ENCODE assay signal across 32 cellular contexts in the genomic region with DNA sequence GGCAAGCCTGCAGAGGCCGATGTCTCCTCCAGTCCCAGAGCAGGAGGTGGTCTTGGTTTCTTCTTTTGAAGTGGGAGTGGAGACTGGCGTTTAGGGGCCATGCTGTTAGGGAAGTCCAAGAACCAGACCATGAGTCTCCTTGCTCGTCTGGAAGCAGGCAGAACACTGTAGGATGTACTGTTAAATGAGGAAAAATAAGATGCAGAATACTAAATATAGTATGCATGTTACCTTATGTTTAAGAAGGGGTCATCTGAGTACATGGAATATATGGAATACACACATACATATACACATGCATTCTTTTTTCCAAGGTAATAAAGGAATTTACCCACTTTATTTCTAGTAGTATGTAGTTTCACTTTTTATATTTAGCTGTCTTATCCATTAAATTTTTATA. TPM values are rescaled to one million over a fixed set of nuclear protein-coding genes. Genes with fewer than 3 reads are reported as not detected.
"Had no signal": no experiment of that assay in that cellular context is flagged by ENCODE, and none has a peak within 500 bp of the region (broad histone marks: within the 10 kb centered on the region; RNA-seq: fewer than 3 reads in every experiment).

A gene with protein sequence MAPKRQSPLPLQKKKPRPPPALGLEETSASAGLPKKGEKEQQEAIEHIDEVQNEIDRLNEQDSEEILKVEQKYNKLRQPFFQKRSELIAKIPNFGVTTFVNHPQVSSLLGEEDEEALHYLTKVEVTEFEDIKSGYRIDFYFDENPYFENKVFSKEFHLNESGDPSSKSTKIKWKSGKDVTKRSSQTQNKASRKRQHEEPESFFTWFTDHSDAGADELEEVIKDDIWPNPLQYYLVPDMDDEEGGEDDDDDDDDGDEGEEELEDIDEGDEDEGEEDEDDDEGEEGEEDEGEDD (minus strand): TSS at position 101 of the 400 bp plus-strand sequence. CDS start 0 bp downstream, at position 101.

- H3K4me3 ChIP-seq: coronary artery, esophagus muscularis mucosa, gastrocnemius medialis, heart left ventricle had no signal

- H3K36me3 ChIP-seq: brain microvascular endothelial cell, esophagus muscularis mucosa, gastrocnemius medialis, heart left ventricle had no signal

- DNase-seq: activated CD4-positive, alpha-beta T cell treated with anti-CD3 and anti-CD28 coated beads for 36 hours; activated CD4-positive, alpha-beta T cell treated with anti-CD3 and anti-CD28 coated beads, Interleukin-2, amount 50 U/mL, for 1 hour; activated CD4-positive, alpha-beta T cell treated with anti-CD3 and anti-CD28 coated beads, Interleukin-2, amount 50 U/mL, for 48 hours; activated CD4-positive, CD25-positive, alpha-beta regulatory T cell; activated CD4-positive, CD25-positive, alpha-beta regulatory T cell treated with anti-CD3 and anti-CD28 coated beads, Interleukin-2, amount 50 U/mL, for 72 hours; activated CD8-positive, alpha-beta memory T cell treated with anti-CD3 and anti-CD28 coated beads for 24 hours; activated CD8-positive, alpha-beta T cell treated with anti-CD3 and anti-CD28 coated beads for 36 hours; activated effector memory CD4-positive, alpha-beta T cell treated with Interleukin-2 at 50 U/mL for 16 hours; activated gamma-delta T cell treated with Interleukin-2 at 50 U/mL for 16 hours; activated naive CD4-positive, alpha-beta T cell treated with anti-CD3 and anti-CD28 coated beads, Interleukin-2, amount 50 U/mL, for 16 hours; activated naive CD4-positive, alpha-beta T cell treated with Interleukin-2 at 50 U/mL for 16 hours; activated T-cell treated with anti-CD3 and anti-CD28 coated beads, Interleukin-2, amount 50 U/mL, for 4 hours; amniotic stem cell; anterior cingulate cortex; brain microvascular endothelial cell; effector CD4-positive, alpha-beta T cell; effector memory CD8-positive, alpha-beta T cell; erythroblast; foreskin keratinocyte; gastrocnemius medialis; glutamatergic neuron; heart left ventricle; T-helper 1 cell; T-helper 17 cell; T1000 had no signal

- H3K9me3 ChIP-seq: esophagus muscularis mucosa, gastrocnemius medialis, heart left ventricle had no signal

- ATAC-seq: activated CD4-positive, alpha-beta T cell treated with anti-CD3 and anti-CD28 coated beads for 36 hours; activated CD8-positive, alpha-beta T cell treated with anti-CD3 and anti-CD28 coated beads for 36 hours; activated T-cell treated with anti-CD3 and anti-CD28 coated beads, Interleukin-2, amount 50 U/mL, for 4 hours; activated T-helper 17 cell treated with anti-CD3 and anti-CD28 coated beads, Interleukin-2, amount 50 U/mL, for 72 hours; effector memory CD8-positive, alpha-beta T cell; foreskin keratinocyte; gastrocnemius medialis; heart left ventricle; T-helper 17 cell had no signal

- H3K27me3 ChIP-seq: brain microvascular endothelial cell, esophagus muscularis mucosa, foreskin keratinocyte, gastrocnemius medialis, heart left ventricle had no signal

- H3K27ac ChIP-seq: brain microvascular endothelial cell, coronary artery, esophagus muscularis mucosa, foreskin keratinocyte, gastrocnemius medialis, heart left ventricle had no signal

- FAIRE-seq: astrocyte had no signal

- H3K4me1 ChIP-seq: foreskin keratinocyte, gastrocnemius medialis had no signal

RNA-seq across cellular contexts. Expression of the gene that starts here (rescaled TPM):
- total RNA-seq: activated CD4-positive, alpha-beta T cell treated with anti-CD3 and anti-CD28 coated beads for 36 hours; activated T-cell treated with anti-CD3 and anti-CD28 coated beads, Interleukin-2, amount 50 U/mL, for 4 hours; activated T-helper 17 cell treated with anti-CD3 and anti-CD28 coated beads, Interleukin-2, amount 50 U/mL, for 72 hours; astrocyte; cardiac septum; cerebellum; esophagus muscularis mucosa; gastrocnemius medialis; heart left ventricle; T-helper 17 cell had no signal
- polyA plus RNA-seq: adipose tissue, foreskin keratinocyte, heart left ventricle had no signal
